In the genomic region with DNA sequence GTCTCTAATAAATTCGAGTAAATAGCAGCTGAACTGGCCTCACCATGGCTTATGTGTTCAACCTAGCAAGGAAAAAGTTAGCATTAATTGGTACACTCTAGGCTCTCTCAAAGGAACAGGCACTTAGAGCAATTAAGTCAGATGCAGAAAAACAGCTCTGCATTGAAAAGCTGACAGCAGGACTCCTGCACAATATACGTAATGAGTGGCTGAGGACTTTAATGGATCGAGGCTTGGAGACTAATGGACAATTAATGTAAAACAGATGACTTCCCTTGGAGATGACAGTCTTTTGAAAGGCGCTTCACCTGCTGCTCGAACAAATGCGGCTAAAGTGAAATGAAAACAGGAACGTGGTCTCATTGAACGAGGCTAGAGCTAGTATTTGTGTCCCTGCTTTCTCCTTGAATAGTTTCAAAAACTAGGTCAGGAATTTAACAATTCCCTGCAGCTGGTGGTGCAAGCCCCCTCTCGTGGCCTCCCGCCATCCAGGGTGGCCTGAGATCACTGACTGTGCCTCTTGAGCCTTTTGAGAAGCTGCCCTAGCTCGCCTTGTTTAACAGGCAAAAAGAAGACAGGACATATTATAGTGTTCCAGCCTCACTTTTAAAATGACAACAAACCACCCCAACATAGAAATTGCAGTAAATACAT, we compare ENCODE assay signal across 12 cellular contexts.
A peak's percentile ranks its signal among the peaks of the same experiment; 100 is the strongest.
DNase-seq lines count a peak whose midpoint lies in the region; ATAC-seq, FAIRE-seq and TF ChIP-seq lines count a peak whose summit lies in the region.
"Had no signal": no experiment of that assay in that cellular context is flagged by ENCODE, and none has a peak within 500 bp of the region (broad histone marks: within the 10 kb centered on the region; RNA-seq: fewer than 3 reads in every experiment).

No MANE protein-coding gene starts in this region.

- CTCF ChIA-PET in WTC11 (lab: Charles Lee), result interaction anchor here (0.6 to 4.6 kb wide), 5 partner anchors 32 to 301 kb away, joined by 3 to 32 read pairs (median 4); no protein-coding TSS in a partner anchor

- no peak overlapping the region for H3K4me3 ChIP-seq in mesodermal cell (ENCODE audit: extremely low read depth, insufficient read depth, low read length, poor library complexity, severe bottlenecking)
- H3K4me3 ChIP-seq: BLaER1 treated with 17β-estradiol and CSF1 and Interleukin-3, amounts not matched to agents 10 nM and 100 nM; mucosa of descending colon; SJSA1 had no signal

- H3K27me3 Mint-ChIP-seq in WTC11 (ENCODE audit: low read depth), result peaks cover 6% of the 10 kb centered on the region; the same call in 1 of the 2 replicates

- H3K9me3 ChIP-seq in mesodermal cell (ENCODE audit: control insufficient read depth, low read length), result no peaks in the 10 kb centered on the region
- H3K9me3 ChIP-seq: mucosa of descending colon, SJSA1 had no signal

- POLR2A ChIA-PET in WTC11 (lab: Charles Lee), result no interaction called here

- peaks cover 31% of the 10 kb centered on the region for H3K4me1 Mint-ChIP-seq in WTC11

- no peak overlapping the region for H3K27ac Mint-ChIP-seq in WTC11

- peaks cover 18% of the 10 kb centered on the region for H3K9me3 Mint-ChIP-seq in WTC11

- peaks cover 3% of the 10 kb centered on the region for H3K4me1 ChIP-seq in mesodermal cell (ENCODE audit: control insufficient read depth, insufficient read depth, low read length, poor library complexity, severe bottlenecking)
- H3K4me1 ChIP-seq: BLaER1 treated with 17β-estradiol and CSF1 and Interleukin-3, amounts not matched to agents 10 nM and 100 nM; SJSA1 had no signal

- ATAC-seq in WTC11, result peak; percentile 55
- no peak for ATAC-seq in HG03175 (IDR thresholded peaks at IDR 0.05; ENCODE audit: unreplicated experiment)
- ATAC-seq: mucosa of descending colon had no signal

- TF ChIP-seq CTCF in WTC11 (IDR thresholded peaks at IDR 0.05), result no peak

- no peak overlapping the region for H3K4me3 Mint-ChIP-seq in WTC11

- FAIRE-seq in RCC 7860 (lab: Jason Lieb, UNC), result no peak

- peaks cover 8% of the 10 kb centered on the region for H3K36me3 Mint-ChIP-seq in WTC11

- 62 to 75% methylated on average over 10 to 11 of the region's 11 CpGs for WGBS in mesodermal cell (ENCODE audit: insufficient coverage in 2 of 2), 2 experiments

- no peaks in the 10 kb centered on the region for H3K36me3 ChIP-seq in mesodermal cell (ENCODE audit: control insufficient read depth, insufficient read depth, low read length)
- H3K36me3 ChIP-seq: BLaER1 treated with 17β-estradiol and CSF1 and Interleukin-3, amounts not matched to agents 10 nM and 100 nM; SJSA1 had no signal

- H3K27ac ChIP-seq in mesodermal cell (ENCODE audit: low read depth, low read length, severe bottlenecking), result peak overlapping the region; percentile 20
- H3K27ac ChIP-seq: BLaER1 treated with 17β-estradiol and CSF1 and Interleukin-3, amounts not matched to agents 10 nM and 100 nM; SJSA1 had no signal

- DNase-seq in DMS153 treated with DMSO at 0.1 percent for 48 hours (lab: John Stamatoyannopoulos, UW; ENCODE audit: unreplicated experiment) (peak; percentile 97), NCI-H1930 (lab: John Stamatoyannopoulos, UW) (peak; percentile 85 to 90), WTC11 (ENCODE audit: low spot score) (no peak), activated gamma-delta T cell (lab: John Stamatoyannopoulos, UW) (no peak), RCC 7860 (ENCODE audit: low spot score) (no peak), AML-193 (lab: John Stamatoyannopoulos, UW) (no peak)
- DNase-seq: mucosa of descending colon, NCI-H1694 treated with DMSO at 0.1 percent for 48 hours had no signal

TF ChIP-seq in WTC11, 78 proteins besides CTCF, POLR2A, EP300 and RAD21 (continues in another document):
- TF ChIP-seq GABPB1 (CRISPR knock-in tag; IDR thresholded peaks at IDR 0.05), result no peak
- no peak for TF ChIP-seq USF2 (CRISPR knock-in tag; IDR thresholded peaks at IDR 0.05)
- TF ChIP-seq KAT7 (CRISPR knock-in tag; IDR thresholded peaks at IDR 0.05; ENCODE audit: borderline replicate concordance), result no peak
- TF ChIP-seq, protein P1, sequence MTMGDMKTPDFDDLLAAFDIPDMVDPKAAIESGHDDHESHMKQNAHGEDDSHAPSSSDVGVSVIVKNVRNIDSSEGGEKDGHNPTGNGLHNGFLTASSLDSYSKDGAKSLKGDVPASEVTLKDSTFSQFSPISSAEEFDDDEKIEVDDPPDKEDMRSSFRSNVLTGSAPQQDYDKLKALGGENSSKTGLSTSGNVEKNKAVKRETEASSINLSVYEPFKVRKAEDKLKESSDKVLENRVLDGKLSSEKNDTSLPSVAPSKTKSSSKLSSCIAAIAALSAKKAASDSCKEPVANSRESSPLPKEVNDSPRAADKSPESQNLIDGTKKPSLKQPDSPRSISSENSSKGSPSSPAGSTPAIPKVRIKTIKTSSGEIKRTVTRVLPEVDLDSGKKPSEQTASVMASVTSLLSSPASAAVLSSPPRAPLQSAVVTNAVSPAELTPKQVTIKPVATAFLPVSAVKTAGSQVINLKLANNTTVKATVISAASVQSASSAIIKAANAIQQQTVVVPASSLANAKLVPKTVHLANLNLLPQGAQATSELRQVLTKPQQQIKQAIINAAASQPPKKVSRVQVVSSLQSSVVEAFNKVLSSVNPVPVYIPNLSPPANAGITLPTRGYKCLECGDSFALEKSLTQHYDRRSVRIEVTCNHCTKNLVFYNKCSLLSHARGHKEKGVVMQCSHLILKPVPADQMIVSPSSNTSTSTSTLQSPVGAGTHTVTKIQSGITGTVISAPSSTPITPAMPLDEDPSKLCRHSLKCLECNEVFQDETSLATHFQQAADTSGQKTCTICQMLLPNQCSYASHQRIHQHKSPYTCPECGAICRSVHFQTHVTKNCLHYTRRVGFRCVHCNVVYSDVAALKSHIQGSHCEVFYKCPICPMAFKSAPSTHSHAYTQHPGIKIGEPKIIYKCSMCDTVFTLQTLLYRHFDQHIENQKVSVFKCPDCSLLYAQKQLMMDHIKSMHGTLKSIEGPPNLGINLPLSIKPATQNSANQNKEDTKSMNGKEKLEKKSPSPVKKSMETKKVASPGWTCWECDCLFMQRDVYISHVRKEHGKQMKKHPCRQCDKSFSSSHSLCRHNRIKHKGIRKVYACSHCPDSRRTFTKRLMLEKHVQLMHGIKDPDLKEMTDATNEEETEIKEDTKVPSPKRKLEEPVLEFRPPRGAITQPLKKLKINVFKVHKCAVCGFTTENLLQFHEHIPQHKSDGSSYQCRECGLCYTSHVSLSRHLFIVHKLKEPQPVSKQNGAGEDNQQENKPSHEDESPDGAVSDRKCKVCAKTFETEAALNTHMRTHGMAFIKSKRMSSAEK (CRISPR knock-in tag; IDR thresholded peaks at IDR 0.05; ENCODE audit: borderline replicate concordance), result no peak
- TF ChIP-seq E2F1 (CRISPR knock-in tag; IDR thresholded peaks at IDR 0.05), result no peak
- no peak for TF ChIP-seq SMAD4 (CRISPR knock-in tag; IDR thresholded peaks at IDR 0.05)
- TF ChIP-seq ZNF121 (CRISPR knock-in tag; IDR thresholded peaks at IDR 0.05), result no peak
- TF ChIP-seq ARID4B (CRISPR knock-in tag; IDR thresholded peaks at IDR 0.05; ENCODE audit: borderline replicate concordance), result no peak
- no peak for TF ChIP-seq PRRX2 (CRISPR knock-in tag; IDR thresholded peaks at IDR 0.05)

Comparison
In these comparisons a context has a peak if more than half of its experiments do, and no peak if none do; other contexts are left out.
1. DNase-seq: peak in DMS153 treated with DMSO at 0.1 percent for 48 hours (single experiment) and NCI-H1930 (2 of 2); none in WTC11 (single experiment), activated gamma-delta T cell (single experiment), RCC 7860 (single experiment) and AML-193 (0 of 2).